11 cellular contexts compared by ENCODE assay signal in the genomic region with DNA sequence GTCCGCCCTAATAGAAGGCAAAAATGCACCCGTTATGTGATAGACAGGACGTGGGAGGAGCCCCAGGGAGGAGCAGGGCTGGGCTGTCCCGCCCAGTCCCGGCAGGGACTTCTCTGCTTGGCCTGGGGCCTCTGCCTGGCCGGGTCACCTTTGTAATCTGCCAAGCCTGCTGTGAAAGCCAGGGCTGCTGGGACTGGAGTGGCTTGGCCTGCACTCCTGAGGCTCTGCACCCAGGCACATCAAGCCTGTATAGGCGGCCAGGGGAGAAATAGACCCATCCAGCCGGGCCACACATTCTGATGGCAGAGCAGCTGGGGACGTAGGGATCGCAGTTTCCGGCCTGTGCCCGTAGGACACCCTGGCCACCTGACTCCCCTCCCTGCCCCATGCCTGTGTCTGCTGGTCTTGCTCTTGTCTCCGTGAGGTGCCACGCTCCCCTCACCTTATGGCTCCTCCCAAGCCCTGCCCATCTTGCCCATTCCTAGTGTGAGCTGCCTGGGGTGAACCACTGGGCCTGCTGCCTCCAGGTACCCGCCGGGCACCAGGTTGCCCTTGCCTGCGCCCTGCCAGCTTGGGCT. TPM values are rescaled to one million over a fixed set of nuclear protein-coding genes. Genes with fewer than 3 reads are reported as not detected.
DNase-seq lines count a peak whose midpoint lies in the region; ATAC-seq and TF ChIP-seq lines count a peak whose summit lies in the region.
"Had no signal": no experiment of that assay in that cellular context is flagged by ENCODE, and none has a peak within 500 bp of the region (broad histone marks: within the 10 kb centered on the region; RNA-seq: fewer than 3 reads in every experiment).

No MANE protein-coding gene starts in this region.

- peaks cover 6% of the 10 kb centered on the region; the same call in 1 of the 2 replicates for H4K20me1 ChIP-seq in DND-41 (ENCODE audit: insufficient read depth, low read length)

- intact Hi-C loops in heart right ventricle (cut with DNase I), result no loop called here

- TF ChIP-seq CTCF in DND-41 (IDR thresholded peaks at IDR 0.05; ENCODE audit: borderline replicate concordance, extremely low read depth, low read length, poor library complexity, severe bottlenecking), result no peak
- no peak for TF ChIP-seq CTCF in heart right ventricle (IDR thresholded peaks at IDR 0.05)

- no peaks in the 10 kb centered on the region for H3K27me3 ChIP-seq in DND-41 (ENCODE audit: insufficient read depth, low read length, poor library complexity)
- no peaks in the 10 kb centered on the region for H3K27me3 ChIP-seq in adipocyte (replicated peaks; ENCODE audit: control insufficient read depth, insufficient read depth, low read length)
- H3K27me3 ChIP-seq in heart right ventricle, result no peaks in the 10 kb centered on the region

- no peak overlapping the region for H3K27ac ChIP-seq in DND-41 (ENCODE audit: low read length)
- peak overlapping the region in 9 of 10 donors; percentile 40 to 84 (median 75) for H3K27ac ChIP-seq in heart right ventricle

- H2AFZ ChIP-seq in DND-41 (ENCODE audit: low read depth, low read length), result no peak overlapping the region

- ATAC-seq in DND-41 (ENCODE audit: insufficient read depth, low read depth) (peak; percentile 20; the same call in 2 of the 3 replicates), heart right ventricle (peak; percentile 88 to 97 (median 93)), HG02763 (IDR thresholded peaks at IDR 0.05; ENCODE audit: unreplicated experiment) (no peak)

- no peak overlapping the region for H3K4me3 ChIP-seq in DND-41 (ENCODE audit: low read depth in 1 of 2, low read length in 2 of 2)
- no peak overlapping the region for H3K4me3 ChIP-seq in adipocyte (ENCODE audit: low read length)
- no peak overlapping the region for H3K4me3 ChIP-seq in heart right ventricle

- no peak overlapping the region for H3K4me2 ChIP-seq in DND-41 (ENCODE audit: insufficient read depth, low read length)

- H3K9me3 ChIP-seq in DND-41 (ENCODE audit: insufficient read depth, low read length, severe bottlenecking), result no peaks in the 10 kb centered on the region
- H3K9me3 ChIP-seq in adipocyte (ENCODE audit: control insufficient read depth, low read length), result no peaks in the 10 kb centered on the region
- H3K9me3 ChIP-seq in heart right ventricle, result no peaks in the 10 kb centered on the region

- H3K9ac ChIP-seq in DND-41 (ENCODE audit: low read depth, low read length) (no peak overlapping the region), adipocyte (ENCODE audit: low read length) (peak overlapping the region; percentile 18)

- DNase-seq in DND-41 (no peak), adipocyte (ENCODE audit: low read depth) (no peak), heart right ventricle (peak; percentile 79 to 80), putamen (ENCODE audit: low spot score) (peak; percentile 39), NCI-H2171 (lab: John Stamatoyannopoulos, UW) (no peak), hepatic stellate cell (ENCODE audit: low spot score) (no peak), NCI-H2196 treated with DMSO at 0.1 percent for 48 hours (lab: John Stamatoyannopoulos, UW; ENCODE audit: unreplicated experiment) (no peak)
- DNase-seq: Calu3, MV-4-11, SHP77 had no signal

- H3K4me1 ChIP-seq in DND-41 (ENCODE audit: insufficient read depth, low read length) (no peaks in the 10 kb centered on the region), adipocyte (ENCODE audit: control insufficient read depth, insufficient read depth, low read length) (peaks cover 14% of the 10 kb centered on the region), heart right ventricle (peaks cover 8 to 32% (median 20%) of the 10 kb centered on the region in 9 donors)

- no peaks in the 10 kb centered on the region for H3K79me2 ChIP-seq in DND-41 (ENCODE audit: insufficient read depth, low read length)

- H3K36me3 ChIP-seq in DND-41 (ENCODE audit: insufficient read depth, low read length), result peaks cover 93% of the 10 kb centered on the region
- peaks cover 98% of the 10 kb centered on the region for H3K36me3 ChIP-seq in adipocyte (ENCODE audit: control insufficient read depth, insufficient read depth, low read length, severe bottlenecking)
- H3K36me3 ChIP-seq in heart right ventricle, result peaks cover 12 to 100% (median 100%) of the 10 kb centered on the region in 9 donors

- 39 to 48% methylated on average over 17 of the region's 17 CpGs for WGBS in heart right ventricle, 2 donors

RNA-seq across cellular contexts. Expression of a gene that starts 28.1 kb away (rescaled TPM):
- 10 to 100 TPM; 22.1 to 44.8 (median 30.1) TPM for total RNA-seq in heart right ventricle
- polyA plus RNA-seq in heart right ventricle, result 10 to 100 TPM; 60.1 to 83.2 TPM

Comparison
In these comparisons a context has a peak if more than half of its experiments do, and no peak if none do; other contexts are left out.
1. DNase-seq: peak in heart right ventricle (2 of 2) and putamen (single experiment); none in DND-41 (single experiment), adipocyte (single experiment), NCI-H2171 (single experiment), hepatic stellate cell (single experiment) and NCI-H2196 treated with DMSO at 0.1 percent for 48 hours (single experiment).